In genomic region chr12:15662983-15663659, GRCh38 we compare ENCODE assay signal across 22 cellular contexts.
A peak's percentile ranks its signal among the peaks of the same experiment; 100 is the strongest.
DNase-seq lines count a peak whose midpoint lies in the region; TF ChIP-seq lines count a peak whose summit lies in the region.
"Had no signal": no experiment of that assay in that cellular context is flagged by ENCODE, and none has a peak within 500 bp of the region (broad histone marks: within the 10 kb centered on the region; RNA-seq: fewer than 3 reads in every experiment).

No MANE protein-coding gene starts in this region.

- POLR2A ChIA-PET in RWPE1 (lab: Yijun Ruan, JAX; ENCODE audit: low non-redundant PET), result no interaction called here

- no peak overlapping the region for H3K27ac ChIP-seq in RWPE1
- H3K27ac ChIP-seq: prostate gland had no signal

- no peak overlapping the region for H3K4me3 ChIP-seq in epithelial cell of esophagus (ENCODE audit: low read length)
- H3K4me3 ChIP-seq: MG63, prostate gland had no signal

- H3K27ac Mint-ChIP-seq in Calu3 (ENCODE audit: unreplicated experiment) (peak overlapping the region; percentile 99), mesothelial cell of epicardium (peak overlapping the region; percentile 35)
- H3K27ac Mint-ChIP-seq: activated CD4-positive, alpha-beta T cell treated with anti-CD3 and anti-CD28 coated beads for 36 hours; CD8-positive, alpha-beta memory T cell; effector memory CD8-positive, alpha-beta T cell; immature natural killer cell; nephron; stimulated activated naive CD8-positive, alpha-beta T cell treated with anti-CD3 and anti-CD28 coated beads, Interleukin-15, Interleukin-2, amounts not matched to agents 100 ng/mL and 50 ng/mL, for 24 hours; T-helper 2 cell treated with Interferon-gamma antibody and Interleukin-4, amounts not matched to agents 5 μg/mL and 100 μg/mL, for 36 hours had no signal

- H3K4me3 Mint-ChIP-seq in Calu3 (ENCODE audit: low read depth, unreplicated experiment) (peak overlapping the region; percentile 47), mesothelial cell of epicardium (no peak overlapping the region)
- H3K4me3 Mint-ChIP-seq: activated CD4-positive, alpha-beta T cell treated with anti-CD3 and anti-CD28 coated beads for 36 hours; CD8-positive, alpha-beta memory T cell; effector memory CD8-positive, alpha-beta T cell; immature natural killer cell; nephron; stimulated activated naive CD8-positive, alpha-beta T cell treated with anti-CD3 and anti-CD28 coated beads, Interleukin-15, Interleukin-2, amounts not matched to agents 100 ng/mL and 50 ng/mL, for 24 hours; T-helper 2 cell treated with Interferon-gamma antibody and Interleukin-4, amounts not matched to agents 5 μg/mL and 100 μg/mL, for 36 hours had no signal

- BruUV-seq in Calu3 (replicated peaks; lab: Mats Ljungman, UMichigan), result no TSS peak

- peaks cover 32% of the 10 kb centered on the region for H3K36me3 Mint-ChIP-seq in Calu3 (ENCODE audit: insufficient read depth, unreplicated experiment)
- H3K36me3 Mint-ChIP-seq in mesothelial cell of epicardium, result peaks cover 10% of the 10 kb centered on the region
- H3K36me3 Mint-ChIP-seq: CD8-positive, alpha-beta memory T cell; immature natural killer cell had no signal

- H3K4me1 Mint-ChIP-seq in Calu3 (ENCODE audit: low read depth, unreplicated experiment) (peaks cover 17% of the 10 kb centered on the region), mesothelial cell of epicardium (peaks cover 12% of the 10 kb centered on the region)
- H3K4me1 Mint-ChIP-seq: activated CD4-positive, alpha-beta T cell treated with anti-CD3 and anti-CD28 coated beads for 36 hours; CD8-positive, alpha-beta memory T cell; immature natural killer cell; nephron had no signal

- peak; percentile 26 for DNase-seq in Calu3
- DNase-seq in SK-MEL-5 (ENCODE audit: low read depth, low spot score), result peak; percentile 36
- peak; percentile 38 for DNase-seq in epithelial cell of esophagus (ENCODE audit: low read depth)
- no peak for DNase-seq in mesothelial cell of epicardium (ENCODE audit: low spot score in 2 of 2, unreplicated experiment in 2 of 2)
- no peak for DNase-seq in GF-D8 (lab: John Stamatoyannopoulos, UW)
- no peak for DNase-seq in RWPE1 (ENCODE audit: low spot score)
- DNase-seq in stimulated activated CD4-positive, alpha-beta T cell treated with anti-CD3 and anti-CD28 coated beads, Interleukin-4, amount 100 ng/mL, for 24 hours, result no peak
- DNase-seq in HuH-7.5 (ENCODE audit: low spot score), result no peak
- DNase-seq: activated CD4-positive, alpha-beta T cell treated with anti-CD3 and anti-CD28 coated beads for 36 hours; activated effector memory CD4-positive, alpha-beta T cell treated with Interleukin-2 at 50 U/mL for 16 hours; CD8-positive, alpha-beta memory T cell; cerebellar nuclear complex; effector memory CD8-positive, alpha-beta T cell; immature natural killer cell; MG63; NCI-H1694; NCI-H446 treated with DMSO at 0.1 percent for 48 hours; SIG-M5 had no signal

- CTCF ChIA-PET in Calu3 (lab: Charles Lee) (interaction anchor here (0.7 to 1.6 kb wide), 8 partner anchors 11 to 192 kb away, joined by 3 to 8 read pairs (median 4); no protein-coding TSS in a partner anchor), RWPE1 (lab: Yijun Ruan, JAX) (interaction anchor here (0.6 kb wide), 1 partner anchor 16 kb away, joined by 4 read pairs; no protein-coding TSS in a partner anchor)

- H3K9me3 Mint-ChIP-seq in Calu3 (ENCODE audit: low read depth, unreplicated experiment) (no peaks in the 10 kb centered on the region), mesothelial cell of epicardium (peaks cover 3% of the 10 kb centered on the region)
- H3K9me3 Mint-ChIP-seq: CD8-positive, alpha-beta memory T cell; effector memory CD8-positive, alpha-beta T cell; immature natural killer cell; nephron; stimulated activated naive CD8-positive, alpha-beta T cell treated with anti-CD3 and anti-CD28 coated beads, Interleukin-15, Interleukin-2, amounts not matched to agents 100 ng/mL and 50 ng/mL, for 24 hours; T-helper 2 cell treated with Interferon-gamma antibody and Interleukin-4, amounts not matched to agents 5 μg/mL and 100 μg/mL, for 36 hours had no signal

- intact Hi-C loops in Calu3 (cut with micrococcal nuclease; ENCODE audit: unreplicated experiment), result loop anchor here (2.0 to 5.0 kb wide), 2 partner anchors 39 to 194 kb away; no protein-coding TSS in a partner anchor

- TF ChIP-seq CTCF in Calu3 (IDR thresholded peaks at IDR 0.05; ENCODE audit: unreplicated experiment) (no peak), epithelial cell of esophagus (IDR thresholded peaks at IDR 0.05; ENCODE audit: insufficient read depth, low read depth, low read length, missing control alignments) (no peak), mesothelial cell of epicardium (IDR thresholded peaks at IDR 0.05; ENCODE audit: unreplicated experiment) (no peak), RWPE1 (conservative IDR thresholded peaks at IDR 0.05; ENCODE audit: low read depth) (no peak)

- in situ Hi-C loops in SK-MEL-5 (cut with HindIII; ENCODE audit: low pct_unique_long_range_greater_than_20kb, low sequenced_read_pairs), result no loop called here

- H3K27me3 Mint-ChIP-seq in Calu3 (ENCODE audit: unreplicated experiment) (no peaks in the 10 kb centered on the region), mesothelial cell of epicardium (ENCODE audit: low read depth) (no peaks in the 10 kb centered on the region)
- H3K27me3 Mint-ChIP-seq: activated CD4-positive, alpha-beta T cell treated with anti-CD3 and anti-CD28 coated beads for 36 hours; effector memory CD8-positive, alpha-beta T cell had no signal

Comparison
In these comparisons a context has a peak if more than half of its experiments do, and no peak if none do; other contexts are left out.
1. DNase-seq: peak in Calu3 (single experiment), SK-MEL-5 (single experiment) and epithelial cell of esophagus (single experiment); none in mesothelial cell of epicardium (0 of 2), GF-D8 (single experiment), RWPE1 (single experiment), stimulated activated CD4-positive, alpha-beta T cell treated with anti-CD3 and anti-CD28 coated beads, Interleukin-4, amount 100 ng/mL, for 24 hours (single experiment) and HuH-7.5 (single experiment).